ENCODE assay signal across 8 cellular contexts in the genomic region with DNA sequence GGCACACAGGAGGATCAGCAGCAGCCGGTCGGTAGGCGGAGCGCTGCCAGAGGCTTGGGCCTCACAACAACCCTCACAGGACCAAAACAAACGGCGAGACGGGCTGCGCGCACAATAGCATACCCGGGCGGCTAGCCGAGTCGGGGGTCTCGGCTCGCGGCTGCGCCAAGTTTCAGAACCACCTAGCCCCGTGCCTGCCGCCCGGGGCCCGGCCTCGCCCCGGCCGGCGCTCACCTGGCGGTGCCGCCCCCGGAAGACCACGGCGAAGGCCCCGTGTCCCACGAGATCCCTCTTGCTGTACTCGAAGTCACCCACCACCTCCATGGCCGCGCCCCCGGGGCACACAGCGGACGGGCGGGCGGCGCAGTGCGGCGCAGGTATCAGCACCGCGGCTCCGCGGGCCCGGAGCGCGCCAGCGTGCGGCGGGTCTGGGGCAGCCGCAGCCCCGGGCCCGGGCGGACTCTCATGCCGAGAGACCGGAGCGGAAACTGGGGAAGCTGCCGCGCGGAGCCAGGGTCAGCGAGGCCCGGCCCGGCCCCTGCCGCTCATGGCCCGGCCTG. TPM values are rescaled to one million over a fixed set of nuclear protein-coding genes. Genes with fewer than 3 reads are reported as not detected.
DNase-seq lines count a peak whose midpoint lies in the region; ATAC-seq and TF ChIP-seq lines count a peak whose summit lies in the region.

No MANE protein-coding gene starts in this region.

- TF ChIP-seq POLR2A in HCT116 (IDR thresholded peaks at IDR 0.05; ENCODE audit: borderline replicate concordance, extremely low read depth, insufficient read depth, insufficient read length): no peak

- no TSS peak for BruUV-seq in HCT116 (replicated peaks; lab: Mats Ljungman, UMichigan)

- RAD21 ChIA-PET in HCT116 (lab: Charles Lee; ENCODE audit: low non-redundant PET in 1 of 2, low total read pairs in 2 of 2, uncharacterized antibody in 2 of 2, unreplicated experiment in 2 of 2): no interaction called here

- H3K9me3 ChIP-seq in HCT116 (ENCODE audit: control insufficient read depth in 1 of 2, insufficient read depth in 1 of 2, low read depth in 1 of 2, low read length in 2 of 2) (no peaks in the 10 kb centered on the region), lower lobe of right lung (no peaks in the 10 kb centered on the region)

- CTCF ChIA-PET in HCT116 (lab: Charles Lee): no interaction called here
- CTCF ChIA-PET in activated CD4-positive, alpha-beta memory T cell treated with anti-CD3 and anti-CD28 coated beads for 36 hours (lab: Charles Lee): no interaction called here

- DNase-seq in DMS53 (lab: John Stamatoyannopoulos, UW) (peak; percentile 69), HCT116 (ENCODE audit: low read depth, low spot score) (peak; percentile 16), NCI-H345 treated with DMSO at 0.1 percent for 48 hours (lab: John Stamatoyannopoulos, UW; ENCODE audit: unreplicated experiment) (peak; percentile 7), lower lobe of right lung (peak; percentile 83)
- DNase-seq in activated CD4-positive, alpha-beta memory T cell treated with anti-CD3 and anti-CD28 coated beads for 36 hours: peak; percentile 68
- peak; percentile 31 to 48 (median 38) for DNase-seq in effector memory CD8-positive, alpha-beta T cell
- peak; percentile 34 to 42 for DNase-seq in stimulated activated CD4-positive, alpha-beta T cell treated with anti-CD3 and anti-CD28 coated beads, Interleukin-4, amount 100 ng/mL, for 4 hours

- H3K27me3 ChIP-seq in HCT116 (ENCODE audit: insufficient read depth, low read length): no peaks in the 10 kb centered on the region
- H3K27me3 ChIP-seq in lower lobe of right lung (ENCODE audit: low read depth): no peaks in the 10 kb centered on the region

- peak overlapping the region; percentile 13 for H3K27ac Mint-ChIP-seq in activated CD4-positive, alpha-beta memory T cell treated with anti-CD3 and anti-CD28 coated beads for 36 hours
- peak overlapping the region in 1 of 2 donors; percentile 66 for H3K27ac Mint-ChIP-seq in effector memory CD8-positive, alpha-beta T cell

- peak overlapping the region; percentile 74 for H3K9ac ChIP-seq in HCT116 (ENCODE audit: low read length)

- H3K79me2 ChIP-seq in HCT116 (ENCODE audit: insufficient read depth, low read length): no peaks in the 10 kb centered on the region

- H3K4me3 ChIP-seq in HCT116 (replicated peaks in 1 of 2; ENCODE audit: low read depth in 1 of 2, low read length in 2 of 2): peak overlapping the region; percentile 51 to 72
- peak overlapping the region; percentile 81 for H3K4me3 ChIP-seq in lower lobe of right lung

- H3K9me2 ChIP-seq in HCT116 (ENCODE audit: insufficient read depth): no peaks in the 10 kb centered on the region

- no peaks in the 10 kb centered on the region for H3K9me3 Mint-ChIP-seq in activated CD4-positive, alpha-beta memory T cell treated with anti-CD3 and anti-CD28 coated beads for 36 hours
- no peaks in the 10 kb centered on the region for H3K9me3 Mint-ChIP-seq in effector memory CD8-positive, alpha-beta T cell

- peak overlapping the region; percentile 82 for H3K27ac ChIP-seq in HCT116 (ENCODE audit: low read depth, low read length)
- H3K27ac ChIP-seq in lower lobe of right lung: peak overlapping the region; percentile 92

- ATAC-seq in HCT116 (peak; percentile 74), lower lobe of right lung (peak; percentile 82 to 85), HG02571 (IDR thresholded peaks at IDR 0.05; ENCODE audit: unreplicated experiment) (no peak)
- ATAC-seq in effector memory CD8-positive, alpha-beta T cell (replicated peaks): peak; percentile 77

- peaks cover 8 to 20% of the 10 kb centered on the region in 2 experiments; a peak in 2 of 4 replicates for H3K4me1 ChIP-seq in HCT116 (ENCODE audit: control insufficient read depth in 1 of 2, insufficient read depth in 2 of 2, low read length in 2 of 2)
- peaks cover 9% of the 10 kb centered on the region for H3K4me1 ChIP-seq in lower lobe of right lung

- H2AFZ ChIP-seq in HCT116 (ENCODE audit: low read depth, low read length, poor library complexity, severe bottlenecking): peak overlapping the region; percentile 29

- POLR2A ChIA-PET in HCT116 (lab: Charles Lee): no interaction called here
- POLR2A ChIA-PET in activated CD4-positive, alpha-beta memory T cell treated with anti-CD3 and anti-CD28 coated beads for 36 hours (lab: Charles Lee): interaction anchor here (0.8 to 1.2 kb wide), 3 partner anchors 9 to 110 kb away, joined by 3 to 5 read pairs (median 3); partner anchors contain the start of gene AKAP10

- peaks cover 2% of the 10 kb centered on the region for H3K36me3 Mint-ChIP-seq in activated CD4-positive, alpha-beta memory T cell treated with anti-CD3 and anti-CD28 coated beads for 36 hours
- H3K36me3 Mint-ChIP-seq in effector memory CD8-positive, alpha-beta T cell (ENCODE audit: insufficient read depth): no peaks in the 10 kb centered on the region

- TF ChIP-seq CTCF in HCT116 (IDR thresholded peaks at IDR 0.05 in 2 of 3, conservative IDR thresholded peaks at IDR 0.05 in 1 of 3; ENCODE audit: borderline replicate concordance in 1 of 3, insufficient read depth in 1 of 3, low read depth in 2 of 3, low read length in 2 of 3): peak in 1 of 3 experiments; percentile 37; a peak in 2 of 6 replicates
- TF ChIP-seq CTCF in lower lobe of right lung (IDR thresholded peaks at IDR 0.05): peak; percentile 30

- H3K27me3 Mint-ChIP-seq in activated CD4-positive, alpha-beta memory T cell treated with anti-CD3 and anti-CD28 coated beads for 36 hours: no peaks in the 10 kb centered on the region
- no peaks in the 10 kb centered on the region for H3K27me3 Mint-ChIP-seq in effector memory CD8-positive, alpha-beta T cell

- no peaks in the 10 kb centered on the region; the same call in 1 of the 2 replicates for H4K20me1 ChIP-seq in HCT116 (ENCODE audit: insufficient read depth)

- peak overlapping the region; percentile 96 for H3K4me2 ChIP-seq in HCT116 (ENCODE audit: low read length)

- intact Hi-C loops in HCT116 (cut with micrococcal nuclease) (no loop called here), lower lobe of right lung (cut with DNase I) (no loop called here)
- intact Hi-C loops in activated CD4-positive, alpha-beta memory T cell treated with anti-CD3 and anti-CD28 coated beads for 36 hours (cut with micrococcal nuclease): loop anchor here (5.0 to 10.0 kb wide), 2 partner anchors 80 to 352 kb away; no protein-coding TSS in a partner anchor

- peaks cover 11% of the 10 kb centered on the region for H3K4me1 Mint-ChIP-seq in activated CD4-positive, alpha-beta memory T cell treated with anti-CD3 and anti-CD28 coated beads for 36 hours (ENCODE audit: low read depth)
- peaks cover 3 to 10% of the 10 kb centered on the region in 2 donors for H3K4me1 Mint-ChIP-seq in effector memory CD8-positive, alpha-beta T cell (ENCODE audit: low read depth in 2 of 2)

- H3K36me3 ChIP-seq in HCT116 (ENCODE audit: control insufficient read depth in 1 of 2, insufficient read depth in 2 of 2, low read length in 2 of 2): no peaks in the 10 kb centered on the region
- H3K36me3 ChIP-seq in lower lobe of right lung: peaks cover 12% of the 10 kb centered on the region

- TF ChIP-seq RAD21 in HCT116 (IDR thresholded peaks at IDR 0.05; ENCODE audit: low read depth): no peak

- H3K4me3 Mint-ChIP-seq in activated CD4-positive, alpha-beta memory T cell treated with anti-CD3 and anti-CD28 coated beads for 36 hours: peak overlapping the region; percentile 80
- peak overlapping the region; percentile 79 for H3K4me3 Mint-ChIP-seq in effector memory CD8-positive, alpha-beta T cell

TF ChIP-seq in HCT116, 20 proteins besides CTCF, POLR2A, EP300 and RAD21:
- TF ChIP-seq JUND (IDR thresholded peaks at IDR 0.05) (no peak), SP1 (IDR thresholded peaks at IDR 0.05; ENCODE audit: low read depth) (no peak), CBX3 (IDR thresholded peaks at IDR 0.05; ENCODE audit: low read depth) (no peak), POLR2AphosphoS5 (IDR thresholded peaks at IDR 0.05; ENCODE audit: low read depth, low read length) (peak; percentile 40; the same call in 1 of the 2 replicates), ZFX (IDR thresholded peaks at IDR 0.05) (peak; percentile 97)
TF ChIP-seq in HCT116: peak in this region for 2.

RNA-seq across cellular contexts. Expression of gene ULK2, which starts 0.6 kb away (rescaled TPM):
- total RNA-seq in HCT116 (2021; ENCODE audit: unreplicated experiment): 12.7 TPM
- 9.7 and 11.3 TPM in 2 replicates for polyA plus RNA-seq in HCT116 (2012)
- total RNA-seq in activated CD4-positive, alpha-beta memory T cell treated with anti-CD3 and anti-CD28 coated beads for 36 hours: 10 to 100 TPM; 11.7 to 12.7 TPM
- total RNA-seq in lower lobe of right lung: 20.1 TPM

Comparison
In these comparisons a context has a peak if more than half of its experiments do, and no peak if none do; other contexts are left out.
1. DNase-seq: peak in every context shown above with its lines; median percentile 83 in lower lobe of right lung; 69 in DMS53; 68 in activated CD4-positive, alpha-beta memory T cell treated with anti-CD3 and anti-CD28 coated beads for 36 hours; 38 in effector memory CD8-positive, alpha-beta T cell; 38 in stimulated activated CD4-positive, alpha-beta T cell treated with anti-CD3 and anti-CD28 coated beads, Interleukin-4, amount 100 ng/mL, for 4 hours; 16 in HCT116; 7 in NCI-H345 treated with DMSO at 0.1 percent for 48 hours.